Comparison of ENCODE assay signal across 10 cellular contexts in the genomic region with DNA sequence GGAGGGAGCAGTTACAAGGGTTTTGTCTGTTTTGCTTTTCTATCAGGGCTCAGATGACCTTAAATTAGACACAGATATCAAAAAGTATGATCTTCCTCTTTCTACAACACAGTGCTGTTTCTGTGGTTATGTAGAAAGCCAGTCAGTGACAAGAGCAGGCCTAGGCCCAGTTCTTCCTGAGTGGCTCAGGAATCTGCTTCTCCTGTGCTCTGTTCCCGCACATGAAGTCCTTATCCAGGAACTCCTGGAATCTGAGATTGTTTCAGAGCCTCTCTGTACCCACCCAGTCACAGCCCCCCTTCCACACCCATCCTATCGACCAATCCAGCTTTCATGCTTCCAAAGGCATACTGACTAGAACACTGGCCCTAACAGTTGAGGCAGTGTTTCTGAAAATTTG. TPM values are rescaled to one million over a fixed set of nuclear protein-coding genes. Genes with fewer than 3 reads are reported as not detected.
DNase-seq lines count a peak whose midpoint lies in the region; ATAC-seq, FAIRE-seq and TF ChIP-seq lines count a peak whose summit lies in the region.
"Had no signal": no experiment of that assay in that cellular context is flagged by ENCODE, and none has a peak within 500 bp of the region (broad histone marks: within the 10 kb centered on the region; RNA-seq: fewer than 3 reads in every experiment).

No MANE protein-coding gene starts in this region.

- H3K4me3 Mint-ChIP-seq in astrocyte (ENCODE audit: unreplicated experiment) (no peak overlapping the region), nephron (no peak overlapping the region), GM23338 (no peak overlapping the region)

- H3K27ac ChIP-seq in astrocyte (ENCODE audit: low read depth, low read length) (peak overlapping the region; percentile 3), GM23338 (ENCODE audit: low read depth) (no peak overlapping the region), foreskin keratinocyte (no peak overlapping the region)

- no peaks in the 10 kb centered on the region for H3K27me3 Mint-ChIP-seq in astrocyte (ENCODE audit: low read depth, unreplicated experiment)
- no peaks in the 10 kb centered on the region for H3K27me3 Mint-ChIP-seq in nephron (ENCODE audit: low read depth)
- peaks cover 6% of the 10 kb centered on the region for H3K27me3 Mint-ChIP-seq in GM23338 (ENCODE audit: insufficient read depth, low read depth, poor library complexity)

- DNase-seq in GM03348 (ENCODE audit: low spot score) (peak; percentile 47), astrocyte (ENCODE audit: low read depth) (peak; percentile 59), GM23338 (ENCODE audit: low spot score) (no peak), foreskin keratinocyte (no peak), NCI-H1436 (lab: John Stamatoyannopoulos, UW) (no peak), KG1 (lab: John Stamatoyannopoulos, UW) (no peak)
- DNase-seq: activated naive CD4-positive, alpha-beta T cell; stimulated activated CD4-positive, alpha-beta T cell treated with anti-CD3 and anti-CD28 coated beads, Interleukin-12 subunit alpha, Interleukin-12 subunit beta, amount 100 ng/mL, for 4 hours had no signal

- peaks cover 19% of the 10 kb centered on the region for H3K36me3 Mint-ChIP-seq in astrocyte (ENCODE audit: low read depth, unreplicated experiment)
- H3K36me3 Mint-ChIP-seq in nephron (ENCODE audit: low read depth), result peaks cover 38% of the 10 kb centered on the region
- H3K36me3 Mint-ChIP-seq in GM23338 (ENCODE audit: low read depth), result peaks cover 2% of the 10 kb centered on the region; the same call in 1 of the 3 replicates

- no peaks in the 10 kb centered on the region for H3K9me2 ChIP-seq in GM23338 (ENCODE audit: insufficient read depth)

- H3K79me2 ChIP-seq in astrocyte (ENCODE audit: insufficient read depth, low read length) (peaks cover 13% of the 10 kb centered on the region), GM23338 (replicated peaks; ENCODE audit: insufficient read depth) (no peaks in the 10 kb centered on the region)

- H3K4me3 ChIP-seq in astrocyte (ENCODE audit: insufficient read depth, low read depth, low read length) (no peak overlapping the region), GM23338 (no peak overlapping the region)

- no peaks in the 10 kb centered on the region for H3K9me3 ChIP-seq in astrocyte (ENCODE audit: insufficient read depth, low read depth, low read length)

- peaks cover 8% of the 10 kb centered on the region for H3K4me1 ChIP-seq in astrocyte (ENCODE audit: insufficient read depth, low read length)
- H3K4me1 ChIP-seq in GM23338 (ENCODE audit: insufficient read depth), result peaks cover 6% of the 10 kb centered on the region; the same call in 1 of the 2 replicates
- peaks cover 11% of the 10 kb centered on the region for H3K4me1 ChIP-seq in foreskin keratinocyte

- H2AFZ ChIP-seq in astrocyte (ENCODE audit: low read depth, low read length) (no peak overlapping the region), GM23338 (no peak overlapping the region)

- ATAC-seq in HG03565 (IDR thresholded peaks at IDR 0.05; ENCODE audit: unreplicated experiment) (peak; percentile 52), GM23338 (no peak), foreskin keratinocyte (no peak)

- peak overlapping the region; percentile 6 for H3K9ac ChIP-seq in astrocyte (ENCODE audit: low read length)

- H3K4me1 Mint-ChIP-seq in astrocyte (ENCODE audit: low read depth, unreplicated experiment) (peaks cover 22% of the 10 kb centered on the region), nephron (peaks cover 12% of the 10 kb centered on the region), GM23338 (peaks cover 14% of the 10 kb centered on the region)

- no peaks in the 10 kb centered on the region for H3F3A ChIP-seq in GM23338 (replicated peaks; ENCODE audit: low read depth)

- no peak for TF ChIP-seq CTCF in astrocyte (IDR thresholded peaks at IDR 0.05; ENCODE audit: insufficient read depth, low read depth, low read length)
- TF ChIP-seq CTCF in nephron (IDR thresholded peaks at IDR 0.05; ENCODE audit: unreplicated experiment in 3 of 3), result no peak
- no peak for TF ChIP-seq CTCF in GM23338 (conservative IDR thresholded peaks at IDR 0.05; ENCODE audit: low read depth in 2 of 2)
- TF ChIP-seq CTCF in foreskin keratinocyte (conservative IDR thresholded peaks at IDR 0.05), result no peak

- H3K27me3 ChIP-seq in astrocyte (ENCODE audit: insufficient read depth, low read length) (no peaks in the 10 kb centered on the region), GM23338 (ENCODE audit: insufficient read depth) (no peaks in the 10 kb centered on the region), foreskin keratinocyte (no peaks in the 10 kb centered on the region)

- peaks cover 13% of the 10 kb centered on the region for H3K36me3 ChIP-seq in astrocyte (ENCODE audit: insufficient read depth, low read length)
- H3K36me3 ChIP-seq in GM23338 (ENCODE audit: insufficient read depth), result no peaks in the 10 kb centered on the region

- peaks cover 32% of the 10 kb centered on the region for H4K20me1 ChIP-seq in astrocyte (ENCODE audit: insufficient read depth, low read length)
- H4K20me1 ChIP-seq in GM23338 (replicated peaks; ENCODE audit: insufficient read depth), result no peaks in the 10 kb centered on the region

- H3K9me3 Mint-ChIP-seq in astrocyte (ENCODE audit: unreplicated experiment) (no peaks in the 10 kb centered on the region), nephron (no peaks in the 10 kb centered on the region), GM23338 (no peaks in the 10 kb centered on the region)

- H3K4me2 ChIP-seq in astrocyte (ENCODE audit: low read length), result peak overlapping the region; percentile 1
- H3K4me2 ChIP-seq in GM23338, result no peak overlapping the region

- no peak for FAIRE-seq in astrocyte (lab: Jason Lieb, UNC)

- H3K27ac Mint-ChIP-seq in astrocyte (ENCODE audit: unreplicated experiment) (peak overlapping the region; percentile 90), nephron (peak overlapping the region in 2 of 3 experiments; percentile 86 to 89), GM23338 (no peak overlapping the region)

TF ChIP-seq in GM23338, 12 proteins besides CTCF, POLR2A, EP300 and RAD21 (continues in another document):
- no peak for TF ChIP-seq JUNB (IDR thresholded peaks at IDR 0.05; ENCODE audit: unreplicated experiment)
- TF ChIP-seq POLR2AphosphoS5 (IDR thresholded peaks at IDR 0.05; ENCODE audit: low read depth), result no peak
- TF ChIP-seq EZH2phosphoT487 (IDR thresholded peaks at IDR 0.05; ENCODE audit: unreplicated experiment), result no peak
- TF ChIP-seq ZNF114 (CRISPR knock-in tag; IDR thresholded peaks at IDR 0.05), result no peak
- TF ChIP-seq, protein P1, sequence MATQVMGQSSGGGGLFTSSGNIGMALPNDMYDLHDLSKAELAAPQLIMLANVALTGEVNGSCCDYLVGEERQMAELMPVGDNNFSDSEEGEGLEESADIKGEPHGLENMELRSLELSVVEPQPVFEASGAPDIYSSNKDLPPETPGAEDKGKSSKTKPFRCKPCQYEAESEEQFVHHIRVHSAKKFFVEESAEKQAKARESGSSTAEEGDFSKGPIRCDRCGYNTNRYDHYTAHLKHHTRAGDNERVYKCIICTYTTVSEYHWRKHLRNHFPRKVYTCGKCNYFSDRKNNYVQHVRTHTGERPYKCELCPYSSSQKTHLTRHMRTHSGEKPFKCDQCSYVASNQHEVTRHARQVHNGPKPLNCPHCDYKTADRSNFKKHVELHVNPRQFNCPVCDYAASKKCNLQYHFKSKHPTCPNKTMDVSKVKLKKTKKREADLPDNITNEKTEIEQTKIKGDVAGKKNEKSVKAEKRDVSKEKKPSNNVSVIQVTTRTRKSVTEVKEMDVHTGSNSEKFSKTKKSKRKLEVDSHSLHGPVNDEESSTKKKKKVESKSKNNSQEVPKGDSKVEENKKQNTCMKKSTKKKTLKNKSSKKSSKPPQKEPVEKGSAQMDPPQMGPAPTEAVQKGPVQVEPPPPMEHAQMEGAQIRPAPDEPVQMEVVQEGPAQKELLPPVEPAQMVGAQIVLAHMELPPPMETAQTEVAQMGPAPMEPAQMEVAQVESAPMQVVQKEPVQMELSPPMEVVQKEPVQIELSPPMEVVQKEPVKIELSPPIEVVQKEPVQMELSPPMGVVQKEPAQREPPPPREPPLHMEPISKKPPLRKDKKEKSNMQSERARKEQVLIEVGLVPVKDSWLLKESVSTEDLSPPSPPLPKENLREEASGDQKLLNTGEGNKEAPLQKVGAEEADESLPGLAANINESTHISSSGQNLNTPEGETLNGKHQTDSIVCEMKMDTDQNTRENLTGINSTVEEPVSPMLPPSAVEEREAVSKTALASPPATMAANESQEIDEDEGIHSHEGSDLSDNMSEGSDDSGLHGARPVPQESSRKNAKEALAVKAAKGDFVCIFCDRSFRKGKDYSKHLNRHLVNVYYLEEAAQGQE (IDR thresholded peaks at IDR 0.05; ENCODE audit: unreplicated experiment), result no peak

RNA-seq across cellular contexts. Expression of gene SMU1, which starts 40.4 kb away (rescaled TPM):
- 21.5 and 22.9 TPM in 2 replicates for total RNA-seq in astrocyte
- 23.3 and 23.8 TPM in 2 replicates for total RNA-seq in GM23338 (2014; rRNA removed; shearing (Covaris generic))
- polyA plus RNA-seq in GM23338 (2016; fragmentation: Nextera tagmentation; extraction: Ambion mirVana), result 12.8 and 14.3 TPM in 2 replicates
- 22.9 and 24.8 TPM in 2 replicates for total RNA-seq in foreskin keratinocyte
- 11.0 and 13.0 TPM in 2 replicates for polyA plus RNA-seq in foreskin keratinocyte

RNA-seq across cellular contexts. Expression of gene B4GALT1, which starts 50.3 kb away (rescaled TPM):
- total RNA-seq in astrocyte, result 93.1 and 103 TPM in 2 replicates
- 14.7 and 15.8 TPM in 2 replicates for total RNA-seq in GM23338 (2014; rRNA removed; shearing (Covaris generic))
- polyA plus RNA-seq in GM23338 (2016; fragmentation: Nextera tagmentation; extraction: Ambion mirVana), result 6.3 and 7.0 TPM in 2 replicates
- 61.8 and 83.6 TPM in 2 replicates for total RNA-seq in foreskin keratinocyte
- polyA plus RNA-seq in foreskin keratinocyte, result 55.4 and 62.0 TPM in 2 replicates

Comparison
In these comparisons a context has a peak if more than half of its experiments do, and no peak if none do; other contexts are left out.
1. DNase-seq: peak in GM03348 (single experiment) and astrocyte (single experiment); none in GM23338 (single experiment), foreskin keratinocyte (0 of 2), NCI-H1436 (single experiment) and KG1 (single experiment).